In genomic region chr19:37334179-37335071, GRCh38 we compare ENCODE assay signal across 8 cellular contexts. TPM values are rescaled to one million over a fixed set of nuclear protein-coding genes. Genes with fewer than 3 reads are reported as not detected.
DNase-seq lines count a peak whose midpoint lies in the region.

No MANE protein-coding gene starts in this region.

- H3K27me3 Mint-ChIP-seq in activated naive CD8-positive, alpha-beta T cell, result no peaks in the 10 kb centered on the region

- peaks cover 20% of the 10 kb centered on the region for H3K36me3 Mint-ChIP-seq in activated naive CD8-positive, alpha-beta T cell

- no peaks in the 10 kb centered on the region for H3K9me3 Mint-ChIP-seq in activated naive CD8-positive, alpha-beta T cell (ENCODE audit: low read depth)

- peaks cover 49% of the 10 kb centered on the region for H3K36me3 ChIP-seq in SJCRH30

- peak overlapping the region; percentile 88 for H3K4me3 Mint-ChIP-seq in activated naive CD8-positive, alpha-beta T cell

- DNase-seq in NK-92 (lab: John Stamatoyannopoulos, UW; ENCODE audit: unreplicated experiment) (peak; percentile 18), HS-5 (ENCODE audit: low read depth) (peak; percentile 32), SJCRH30 (peak; percentile 77 to 79), glomerular visceral epithelial cell (ENCODE audit: extremely low spot score) (peak; percentile 66), occipital lobe (lab: John Stamatoyannopoulos, UW) (peak; percentile 90), superior temporal gyrus (ENCODE audit: extremely low spot score) (peak; percentile 99)
- DNase-seq in NK-92 treated with Interleukin-12 subunit alpha and Interleukin-12 subunit beta, amount 100 ng/mL, for 24 hours (lab: John Stamatoyannopoulos, UW), result no peak

- H3K4me1 Mint-ChIP-seq in activated naive CD8-positive, alpha-beta T cell (ENCODE audit: low read depth), result peaks cover 31% of the 10 kb centered on the region

- H3K9me3 ChIP-seq in SJCRH30 (replicated peaks), result peaks cover 21% of the 10 kb centered on the region; the same call in 1 of the 2 replicates

- no peaks in the 10 kb centered on the region for H3K27me3 ChIP-seq in SJCRH30

- H3K4me3 ChIP-seq in SJCRH30, result peak overlapping the region; percentile 77

- H3K27ac Mint-ChIP-seq in activated naive CD8-positive, alpha-beta T cell, result peak overlapping the region; percentile 73

- peak overlapping the region; percentile 61 for H3K27ac ChIP-seq in SJCRH30

- H3K4me1 ChIP-seq in SJCRH30, result no peaks in the 10 kb centered on the region

RNA-seq across cellular contexts. Expression of gene ZNF527, which starts 36.5 kb away (rescaled TPM):
- total RNA-seq in SJCRH30 (2014; rRNA removed; shearing (Covaris generic)), result 8.1 and 8.4 TPM in 2 replicates
- total RNA-seq in occipital lobe, result 26.8 TPM
